Comparison of ENCODE assay signal across 2 cellular contexts in the genomic region with DNA sequence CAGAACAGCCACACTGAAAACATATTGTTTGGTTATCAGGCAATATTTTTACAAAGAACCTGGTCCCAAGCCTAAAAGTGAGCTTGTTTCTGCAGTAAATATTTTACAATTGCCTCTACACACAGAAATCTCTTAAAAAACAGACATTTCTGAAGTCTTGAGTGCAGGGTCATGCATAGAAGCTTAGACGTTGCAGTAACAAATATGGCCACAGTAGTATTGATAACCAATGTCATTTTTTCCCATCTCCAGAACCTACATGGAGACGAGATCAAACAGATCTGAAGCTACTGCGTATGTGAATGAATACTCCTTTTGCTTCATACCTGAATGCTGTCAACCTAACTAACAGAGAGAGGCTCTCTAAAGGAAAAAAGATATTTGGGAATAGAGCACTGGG.
A peak's percentile ranks its signal among the peaks of the same experiment; 100 is the strongest.
TF ChIP-seq lines count a peak whose summit lies in the region.

No MANE protein-coding gene starts in this region.

TF ChIP-seq in GM12878, 131 proteins besides CTCF, POLR2A, EP300 and RAD21:
- TF ChIP-seq POLR2AphosphoS5 (IDR thresholded peaks at IDR 0.05; ENCODE audit: low read length) (no peak), LARP7 (IDR thresholded peaks at IDR 0.05) (no peak), RB1 (IDR thresholded peaks at IDR 0.05; ENCODE audit: borderline replicate concordance) (no peak), CREM (IDR thresholded peaks at IDR 0.05; ENCODE audit: low read depth) (no peak), SUZ12 (IDR thresholded peaks at IDR 0.05; ENCODE audit: unreplicated experiment) (no peak), RAD51 (IDR thresholded peaks at IDR 0.05) (no peak), GATAD2B (conservative IDR thresholded peaks at IDR 0.05; ENCODE audit: low read depth) (no peak), FOS (IDR thresholded peaks at IDR 0.05; ENCODE audit: borderline replicate concordance, extremely low read depth, insufficient read length) (no peak)

TF ChIP-seq in K562, 482 proteins besides CTCF, POLR2A, EP300 and RAD21:
- TF ChIP-seq, protein P1, sequence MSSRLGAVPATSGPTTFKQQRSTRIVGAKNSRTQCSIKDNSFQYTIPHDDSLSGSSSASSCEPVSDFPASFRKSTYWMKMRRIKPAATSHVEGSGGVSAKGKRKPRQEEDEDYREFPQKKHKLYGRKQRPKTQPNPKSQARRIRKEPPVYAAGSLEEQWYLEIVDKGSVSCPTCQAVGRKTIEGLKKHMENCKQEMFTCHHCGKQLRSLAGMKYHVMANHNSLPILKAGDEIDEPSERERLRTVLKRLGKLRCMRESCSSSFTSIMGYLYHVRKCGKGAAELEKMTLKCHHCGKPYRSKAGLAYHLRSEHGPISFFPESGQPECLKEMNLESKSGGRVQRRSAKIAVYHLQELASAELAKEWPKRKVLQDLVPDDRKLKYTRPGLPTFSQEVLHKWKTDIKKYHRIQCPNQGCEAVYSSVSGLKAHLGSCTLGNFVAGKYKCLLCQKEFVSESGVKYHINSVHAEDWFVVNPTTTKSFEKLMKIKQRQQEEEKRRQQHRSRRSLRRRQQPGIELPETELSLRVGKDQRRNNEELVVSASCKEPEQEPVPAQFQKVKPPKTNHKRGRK (tag; IDR thresholded peaks at IDR 0.05), result peak; percentile 3; the same call in 1 of the 2 replicates
- TF ChIP-seq ZNF184 (CRISPR knock-in tag; IDR thresholded peaks at IDR 0.05), result no peak
- no peak for TF ChIP-seq ETV1 (tag; conservative IDR thresholded peaks at IDR 0.05; ENCODE audit: low read depth)
